8 cellular contexts compared by ENCODE assay signal in the genomic region with DNA sequence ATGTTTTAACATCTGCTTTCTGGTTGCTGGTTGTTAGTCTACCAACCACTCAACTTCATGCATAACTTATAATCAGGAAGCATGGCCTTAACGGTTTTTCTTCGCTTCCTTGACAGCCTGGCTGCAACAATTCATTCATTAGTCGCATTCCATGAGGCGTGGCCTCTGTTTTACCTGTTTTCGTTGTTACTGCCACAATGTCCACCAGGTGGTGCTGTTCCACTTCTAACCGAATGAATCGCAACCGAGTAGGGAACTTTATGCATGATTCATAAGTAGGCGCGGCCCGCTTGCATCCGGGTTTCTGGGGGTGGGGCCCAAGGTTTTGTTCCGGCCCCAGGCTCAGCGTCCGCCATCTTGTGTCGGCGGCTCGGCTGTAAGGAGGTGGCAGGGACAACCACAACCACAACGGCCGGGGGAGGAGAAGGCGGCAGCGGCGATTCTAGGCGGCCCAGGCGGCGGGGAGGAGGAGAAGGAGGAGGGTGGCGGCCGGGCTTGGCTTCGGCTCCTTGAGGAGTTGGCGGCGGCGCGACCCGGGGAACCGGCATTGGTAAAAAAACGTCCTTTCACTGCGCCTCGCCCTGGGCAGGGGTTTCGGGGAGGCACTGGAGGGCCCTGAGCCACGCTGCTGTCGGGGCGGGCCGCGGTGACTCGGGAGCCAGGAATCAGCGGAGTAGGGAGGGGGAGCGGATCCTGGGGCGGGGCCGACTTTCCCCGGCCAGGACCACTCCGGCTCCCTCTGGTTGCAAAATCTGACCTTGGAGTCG. TPM values are rescaled to one million over a fixed set of nuclear protein-coding genes. Genes with fewer than 3 reads are reported as not detected.
DNase-seq lines count a peak whose midpoint lies in the region; ATAC-seq and TF ChIP-seq lines count a peak whose summit lies in the region.

A gene (plus strand): TSS at position 355 of the 767 bp plus-strand sequence. CDS start 4,974 bp downstream, outside the sequence.

- peaks cover 8 to 49% (median 31%) of the 10 kb centered on the region in 4 donors for H3K4me1 ChIP-seq in liver (ENCODE audit: control insufficient read depth in 4 of 4, insufficient read depth in 4 of 4, low read length in 3 of 4)

- H3K4me3 Mint-ChIP-seq in CD14-positive monocyte = peak within 1 kb of the TSS; percentile 86 to 93
- H3K4me3 Mint-ChIP-seq in dendritic cell treated with granulocyte-macrophage colony-stimulating factor and Interleukin-4, amounts not matched to agents 40 ng/mL and 50 ng/mL, for 4 days = peak within 1 kb of the TSS; percentile 89

- H3K36me3 Mint-ChIP-seq in CD14-positive monocyte = peaks cover 14 to 37% of the 10 kb centered on the region in 2 donors
- peaks cover 58% of the 10 kb centered on the region for H3K36me3 Mint-ChIP-seq in dendritic cell treated with granulocyte-macrophage colony-stimulating factor and Interleukin-4, amounts not matched to agents 40 ng/mL and 50 ng/mL, for 4 days (ENCODE audit: low read depth)

- intact Hi-C loops in CD14-positive monocyte (cut with micrococcal nuclease) = loop anchor here (2.0 to 10.0 kb wide), 7 partner anchors 189 to 641 kb away; a partner anchor contains a TSS
- intact Hi-C loops in dendritic cell treated with granulocyte-macrophage colony-stimulating factor and Interleukin-4, amounts not matched to agents 40 ng/mL and 50 ng/mL, for 4 days (cut with micrococcal nuclease) = loop anchor here (1.0 to 10.0 kb wide), 4 partner anchors 121 to 834 kb away; no protein-coding TSS in a partner anchor

- H3K4me1 Mint-ChIP-seq in CD14-positive monocyte = peaks cover 55% of the 10 kb centered on the region
- H3K4me1 Mint-ChIP-seq in dendritic cell treated with granulocyte-macrophage colony-stimulating factor and Interleukin-4, amounts not matched to agents 40 ng/mL and 50 ng/mL, for 4 days (ENCODE audit: low read depth) = peaks cover 45% of the 10 kb centered on the region

- DNase-seq in CD14-positive monocyte (ENCODE audit: low spot score) (peak; percentile 89), NCI-H774 (lab: John Stamatoyannopoulos, UW) (peak; percentile 86)
- peak; percentile 89 to 90 for DNase-seq in activated CD4-positive, alpha-beta T cell treated with anti-CD3 and anti-CD28 coated beads, Interleukin-2, amount 50 U/mL, for 4 hours
- peak; percentile 93 for DNase-seq in stimulated activated CD4-positive, alpha-beta T cell treated with anti-CD3 and anti-CD28 coated beads, Interleukin-4, amount 100 ng/mL, for 24 hours

- peak within 1 kb of the TSS; percentile 70 to 90 for H3K9ac ChIP-seq in liver (ENCODE audit: low read depth in 1 of 2, low read length in 2 of 2)

- H3K27me3 Mint-ChIP-seq in CD14-positive monocyte (ENCODE audit: low read depth in 3 of 3) = peaks cover 0 to 31% (median 0%) of the 10 kb centered on the region in 3 donors
- H3K27me3 Mint-ChIP-seq in dendritic cell treated with granulocyte-macrophage colony-stimulating factor and Interleukin-4, amounts not matched to agents 40 ng/mL and 50 ng/mL, for 4 days = no peaks in the 10 kb centered on the region

- peaks cover 0 to 7% (median 0%) of the 10 kb centered on the region in 7 donors for H3K9me3 Mint-ChIP-seq in CD14-positive monocyte
- no peaks in the 10 kb centered on the region for H3K9me3 Mint-ChIP-seq in dendritic cell treated with granulocyte-macrophage colony-stimulating factor and Interleukin-4, amounts not matched to agents 40 ng/mL and 50 ng/mL, for 4 days

- H3K36me3 ChIP-seq in liver (ENCODE audit: control insufficient read depth in 4 of 4, insufficient read depth in 3 of 4, low read depth in 1 of 4, low read length in 3 of 4) = peaks cover 0 to 7% (median 2%) of the 10 kb centered on the region in 4 donors

- H3K4me3 ChIP-seq in liver (ENCODE audit: low read depth in 1 of 3, low read length in 3 of 3) = peak within 1 kb of the TSS; percentile 74 to 91 (median 80)

- peak; percentile 57 for TF ChIP-seq CTCF in CD14-positive monocyte (IDR thresholded peaks at IDR 0.05)
- TF ChIP-seq CTCF in liver (IDR thresholded peaks at IDR 0.05; ENCODE audit: low read depth, low read length, missing input control) = peak; percentile 90

- peak; percentile 81 for ATAC-seq in GM19395 (IDR thresholded peaks at IDR 0.05; ENCODE audit: unreplicated experiment)
- ATAC-seq in HG03571 (IDR thresholded peaks at IDR 0.05; ENCODE audit: unreplicated experiment) = peak; percentile 65

- peaks cover 0 to 4% (median 0%) of the 10 kb centered on the region in 4 donors for H3K27me3 ChIP-seq in liver (ENCODE audit: control insufficient read depth in 4 of 4, insufficient read depth in 4 of 4, low read length in 3 of 4)

- TF ChIP-seq RAD21 in liver (IDR thresholded peaks at IDR 0.05) = peak; percentile 93 to 99

- WGBS in liver = under 1% methylated on average over 52 of the region's 52 CpGs

- peak within 1 kb of the TSS; percentile 95 to 99 (median 98) for H3K27ac Mint-ChIP-seq in CD14-positive monocyte
- H3K27ac Mint-ChIP-seq in dendritic cell treated with granulocyte-macrophage colony-stimulating factor and Interleukin-4, amounts not matched to agents 40 ng/mL and 50 ng/mL, for 4 days = peak within 1 kb of the TSS; percentile 95

- peak within 1 kb of the TSS; percentile 91 to 94 for H3K27ac ChIP-seq in liver (ENCODE audit: low read depth in 1 of 2, low read length in 2 of 2)

- H3K9me3 ChIP-seq in liver (ENCODE audit: control insufficient read depth in 4 of 4, low read length in 3 of 4) = no peaks in the 10 kb centered on the region

TF ChIP-seq in liver, 16 proteins besides CTCF, POLR2A, EP300 and RAD21:
- peak; percentile 89 to 95 for TF ChIP-seq JUND (IDR thresholded peaks at IDR 0.05)
- TF ChIP-seq GABPA (IDR thresholded peaks at IDR 0.05 in 1 of 2, conservative IDR thresholded peaks at IDR 0.05 in 1 of 2) = peak in 1 of 2 donors; percentile 51
- peak; percentile 63 for TF ChIP-seq TAF1 (conservative IDR thresholded peaks at IDR 0.05)
- peak; percentile 19 to 31 for TF ChIP-seq RXRA (IDR thresholded peaks at IDR 0.05)
- no peak for TF ChIP-seq FOXA2 (IDR thresholded peaks at IDR 0.05)
- peak; percentile 98 for TF ChIP-seq YY1 (IDR thresholded peaks at IDR 0.05)
- TF ChIP-seq, protein P1, sequence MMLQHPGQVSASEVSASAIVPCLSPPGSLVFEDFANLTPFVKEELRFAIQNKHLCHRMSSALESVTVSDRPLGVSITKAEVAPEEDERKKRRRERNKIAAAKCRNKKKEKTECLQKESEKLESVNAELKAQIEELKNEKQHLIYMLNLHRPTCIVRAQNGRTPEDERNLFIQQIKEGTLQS (IDR thresholded peaks at IDR 0.05) = peak; percentile 77
- no peak for TF ChIP-seq HNF4G (IDR thresholded peaks at IDR 0.05)
- TF ChIP-seq, protein P2, sequence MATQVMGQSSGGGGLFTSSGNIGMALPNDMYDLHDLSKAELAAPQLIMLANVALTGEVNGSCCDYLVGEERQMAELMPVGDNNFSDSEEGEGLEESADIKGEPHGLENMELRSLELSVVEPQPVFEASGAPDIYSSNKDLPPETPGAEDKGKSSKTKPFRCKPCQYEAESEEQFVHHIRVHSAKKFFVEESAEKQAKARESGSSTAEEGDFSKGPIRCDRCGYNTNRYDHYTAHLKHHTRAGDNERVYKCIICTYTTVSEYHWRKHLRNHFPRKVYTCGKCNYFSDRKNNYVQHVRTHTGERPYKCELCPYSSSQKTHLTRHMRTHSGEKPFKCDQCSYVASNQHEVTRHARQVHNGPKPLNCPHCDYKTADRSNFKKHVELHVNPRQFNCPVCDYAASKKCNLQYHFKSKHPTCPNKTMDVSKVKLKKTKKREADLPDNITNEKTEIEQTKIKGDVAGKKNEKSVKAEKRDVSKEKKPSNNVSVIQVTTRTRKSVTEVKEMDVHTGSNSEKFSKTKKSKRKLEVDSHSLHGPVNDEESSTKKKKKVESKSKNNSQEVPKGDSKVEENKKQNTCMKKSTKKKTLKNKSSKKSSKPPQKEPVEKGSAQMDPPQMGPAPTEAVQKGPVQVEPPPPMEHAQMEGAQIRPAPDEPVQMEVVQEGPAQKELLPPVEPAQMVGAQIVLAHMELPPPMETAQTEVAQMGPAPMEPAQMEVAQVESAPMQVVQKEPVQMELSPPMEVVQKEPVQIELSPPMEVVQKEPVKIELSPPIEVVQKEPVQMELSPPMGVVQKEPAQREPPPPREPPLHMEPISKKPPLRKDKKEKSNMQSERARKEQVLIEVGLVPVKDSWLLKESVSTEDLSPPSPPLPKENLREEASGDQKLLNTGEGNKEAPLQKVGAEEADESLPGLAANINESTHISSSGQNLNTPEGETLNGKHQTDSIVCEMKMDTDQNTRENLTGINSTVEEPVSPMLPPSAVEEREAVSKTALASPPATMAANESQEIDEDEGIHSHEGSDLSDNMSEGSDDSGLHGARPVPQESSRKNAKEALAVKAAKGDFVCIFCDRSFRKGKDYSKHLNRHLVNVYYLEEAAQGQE (IDR thresholded peaks at IDR 0.05) = no peak
- TF ChIP-seq, protein P3, sequence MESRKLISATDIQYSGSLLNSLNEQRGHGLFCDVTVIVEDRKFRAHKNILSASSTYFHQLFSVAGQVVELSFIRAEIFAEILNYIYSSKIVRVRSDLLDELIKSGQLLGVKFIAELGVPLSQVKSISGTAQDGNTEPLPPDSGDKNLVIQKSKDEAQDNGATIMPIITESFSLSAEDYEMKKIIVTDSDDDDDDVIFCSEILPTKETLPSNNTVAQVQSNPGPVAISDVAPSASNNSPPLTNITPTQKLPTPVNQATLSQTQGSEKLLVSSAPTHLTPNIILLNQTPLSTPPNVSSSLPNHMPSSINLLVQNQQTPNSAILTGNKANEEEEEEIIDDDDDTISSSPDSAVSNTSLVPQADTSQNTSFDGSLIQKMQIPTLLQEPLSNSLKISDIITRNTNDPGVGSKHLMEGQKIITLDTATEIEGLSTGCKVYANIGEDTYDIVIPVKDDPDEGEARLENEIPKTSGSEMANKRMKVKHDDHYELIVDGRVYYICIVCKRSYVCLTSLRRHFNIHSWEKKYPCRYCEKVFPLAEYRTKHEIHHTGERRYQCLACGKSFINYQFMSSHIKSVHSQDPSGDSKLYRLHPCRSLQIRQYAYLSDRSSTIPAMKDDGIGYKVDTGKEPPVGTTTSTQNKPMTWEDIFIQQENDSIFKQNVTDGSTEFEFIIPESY (IDR thresholded peaks at IDR 0.05) = no peak
- TF ChIP-seq EGR1 (IDR thresholded peaks at IDR 0.05; ENCODE audit: low read depth in 2 of 2) = no peak
- no peak for TF ChIP-seq FOXA1 (IDR thresholded peaks at IDR 0.05)
- TF ChIP-seq NR2F2 (IDR thresholded peaks at IDR 0.05) = peak; percentile 37
- TF ChIP-seq SP1 (IDR thresholded peaks at IDR 0.05) = peak; percentile 60
- TF ChIP-seq, protein P4, sequence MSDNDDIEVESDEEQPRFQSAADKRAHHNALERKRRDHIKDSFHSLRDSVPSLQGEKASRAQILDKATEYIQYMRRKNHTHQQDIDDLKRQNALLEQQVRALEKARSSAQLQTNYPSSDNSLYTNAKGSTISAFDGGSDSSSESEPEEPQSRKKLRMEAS (IDR thresholded peaks at IDR 0.05) = peak; percentile 50
- no peak for TF ChIP-seq HNF4A (conservative IDR thresholded peaks at IDR 0.05)

RNA-seq across cellular contexts. Expression of the gene that starts here (rescaled TPM):
- 100 to 1,000 TPM; 125 to 150 TPM for polyA plus RNA-seq in CD14-positive monocyte
- total RNA-seq in liver = 10 to 100 TPM; 59.6 to 85.4 TPM
- polyA plus RNA-seq in liver = 10 to 100 TPM; 39.8 to 77.7 TPM

Comparison
In these comparisons a context has a peak if more than half of its experiments do, and no peak if none do; other contexts are left out.
1. Peak in every context shown above with its lines: DNase-seq, ATAC-seq, H3K4me3 ChIP-seq and H3K27ac ChIP-seq.